ENCODE assay signal across 25 cellular contexts in genomic region chr7:36538126-36538525, GRCh38.
A peak's percentile ranks its signal among the peaks of the same experiment; 100 is the strongest.
DNase-seq lines count a peak whose midpoint lies in the region; ATAC-seq, FAIRE-seq and TF ChIP-seq lines count a peak whose summit lies in the region.
"Had no signal": no experiment of that assay in that cellular context is flagged by ENCODE, and none has a peak within 500 bp of the region (broad histone marks: within the 10 kb centered on the region; RNA-seq: fewer than 3 reads in every experiment).

No MANE protein-coding gene starts in this region.

- FAIRE-seq in GM12891 (lab: Jason Lieb, UNC), result no peak
- FAIRE-seq: A549, GM12878, GM18507, H1 had no signal

- DNase-seq in NCI-H226, result peak; percentile 16
- no peak for DNase-seq in immature natural killer cell
- DNase-seq in natural killer cell treated with Interleukin-12 subunit alpha and Interleukin-12 subunit beta and Interleukin-15 and Interleukin-18, amount 100 ng/mL, for 72 hours (ENCODE audit: low spot score), result no peak
- DNase-seq in stimulated activated effector memory CD8-positive, alpha-beta T cell treated with anti-CD3 and anti-CD28 coated beads, Interleukin-12 subunit alpha, Interleukin-12 subunit beta, amount 100 ng/mL, for 72 hours (ENCODE audit: low spot score in 2 of 2), result no peak
- DNase-seq in GM12891 (ENCODE audit: insufficient read length, low spot score), result no peak
- DNase-seq: 8988T; ACHN; AML-193; BE2C; Calu3; CD4-positive, alpha-beta T cell; COR-L47; DMS53; DMS79 treated with DMSO at 0.1 percent for 48 hours; GF-D8; GM23248; H7; HCEC 1CT had no signal

- no peak for TF ChIP-seq POLR2A in GM12891 (IDR thresholded peaks at IDR 0.05; ENCODE audit: low read depth, low read length)

- H3K4me1 Mint-ChIP-seq in immature natural killer cell, result peaks cover 0 to 1% of the 10 kb centered on the region in 2 donors
- peaks cover 0 to 8% of the 10 kb centered on the region in 2 donors for H3K4me1 Mint-ChIP-seq in natural killer cell treated with Interleukin-12 subunit alpha and Interleukin-12 subunit beta and Interleukin-15 and Interleukin-18, amount 100 ng/mL, for 72 hours (ENCODE audit: low read depth in 2 of 2)
- H3K4me1 Mint-ChIP-seq in stimulated activated effector memory CD8-positive, alpha-beta T cell treated with anti-CD3 and anti-CD28 coated beads, Interleukin-12 subunit alpha, Interleukin-12 subunit beta, amount 100 ng/mL, for 72 hours, result no peaks in the 10 kb centered on the region
- H3K4me1 Mint-ChIP-seq: CD14-positive monocyte had no signal

- no peaks in the 10 kb centered on the region for H3K9me3 Mint-ChIP-seq in immature natural killer cell
- H3K9me3 Mint-ChIP-seq in natural killer cell treated with Interleukin-12 subunit alpha and Interleukin-12 subunit beta and Interleukin-15 and Interleukin-18, amount 100 ng/mL, for 72 hours, result no peaks in the 10 kb centered on the region
- H3K9me3 Mint-ChIP-seq in stimulated activated effector memory CD8-positive, alpha-beta T cell treated with anti-CD3 and anti-CD28 coated beads, Interleukin-12 subunit alpha, Interleukin-12 subunit beta, amount 100 ng/mL, for 72 hours, result no peaks in the 10 kb centered on the region
- H3K9me3 Mint-ChIP-seq: CD4-positive, alpha-beta T cell had no signal

- no peak for ATAC-seq in natural killer cell treated with Interleukin-12 subunit alpha and Interleukin-12 subunit beta and Interleukin-15 and Interleukin-18, amount 100 ng/mL, for 72 hours
- ATAC-seq in stimulated activated effector memory CD8-positive, alpha-beta T cell treated with anti-CD3 and anti-CD28 coated beads, Interleukin-12 subunit alpha, Interleukin-12 subunit beta, amount 100 ng/mL, for 72 hours, result no peak
- no peak for ATAC-seq in activated CD4-positive, CD25-positive, alpha-beta regulatory T cell treated with anti-CD3 and anti-CD28 coated beads, Interleukin-2, amount 50 U/mL, for 24 hours
- ATAC-seq in GM19324 (IDR thresholded peaks at IDR 0.05; ENCODE audit: low FRiP score, unreplicated experiment), result no peak
- ATAC-seq: A549, GM12878 had no signal

- peak overlapping the region in 5 of 6 donors; percentile 10 to 89 (median 47) for H3K27ac Mint-ChIP-seq in immature natural killer cell
- peak overlapping the region; percentile 55 to 77 for H3K27ac Mint-ChIP-seq in natural killer cell treated with Interleukin-12 subunit alpha and Interleukin-12 subunit beta and Interleukin-15 and Interleukin-18, amount 100 ng/mL, for 72 hours
- peak overlapping the region; percentile 3 for H3K27ac Mint-ChIP-seq in stimulated activated effector memory CD8-positive, alpha-beta T cell treated with anti-CD3 and anti-CD28 coated beads, Interleukin-12 subunit alpha, Interleukin-12 subunit beta, amount 100 ng/mL, for 72 hours

- peaks cover 4 to 27% (median 7%) of the 10 kb centered on the region in 3 donors for H3K27me3 Mint-ChIP-seq in immature natural killer cell (ENCODE audit: low read depth in 3 of 3)
- H3K27me3 Mint-ChIP-seq in natural killer cell treated with Interleukin-12 subunit alpha and Interleukin-12 subunit beta and Interleukin-15 and Interleukin-18, amount 100 ng/mL, for 72 hours, result no peaks in the 10 kb centered on the region
- H3K27me3 Mint-ChIP-seq: CD4-positive, alpha-beta T cell had no signal

- H3K36me3 Mint-ChIP-seq in immature natural killer cell, result peaks cover 36 to 42% (median 38%) of the 10 kb centered on the region in 3 donors
- peaks cover 17% of the 10 kb centered on the region for H3K36me3 Mint-ChIP-seq in natural killer cell treated with Interleukin-12 subunit alpha and Interleukin-12 subunit beta and Interleukin-15 and Interleukin-18, amount 100 ng/mL, for 72 hours
- H3K36me3 Mint-ChIP-seq in stimulated activated effector memory CD8-positive, alpha-beta T cell treated with anti-CD3 and anti-CD28 coated beads, Interleukin-12 subunit alpha, Interleukin-12 subunit beta, amount 100 ng/mL, for 72 hours, result peaks cover 61% of the 10 kb centered on the region

- H3K4me3 Mint-ChIP-seq in immature natural killer cell, result no peak overlapping the region
- no peak overlapping the region for H3K4me3 Mint-ChIP-seq in natural killer cell treated with Interleukin-12 subunit alpha and Interleukin-12 subunit beta and Interleukin-15 and Interleukin-18, amount 100 ng/mL, for 72 hours
- no peak overlapping the region for H3K4me3 Mint-ChIP-seq in stimulated activated effector memory CD8-positive, alpha-beta T cell treated with anti-CD3 and anti-CD28 coated beads, Interleukin-12 subunit alpha, Interleukin-12 subunit beta, amount 100 ng/mL, for 72 hours
- H3K4me3 Mint-ChIP-seq: CD14-positive monocyte; CD4-positive, alpha-beta T cell had no signal

TF ChIP-seq in GM12891, 5 proteins besides CTCF, POLR2A, EP300 and RAD21:
- TF ChIP-seq TAF1 (IDR thresholded peaks at IDR 0.05; ENCODE audit: low read depth, low read length), result no peak
- TF ChIP-seq POU2F2 (IDR thresholded peaks at IDR 0.05; ENCODE audit: low read depth, low read length), result no peak
- TF ChIP-seq POLR2AphosphoS5 (IDR thresholded peaks at IDR 0.05; ENCODE audit: low read depth, low read length), result no peak
- TF ChIP-seq PAX5 (IDR thresholded peaks at IDR 0.05; ENCODE audit: insufficient read depth, low read length, severe bottlenecking), result no peak
- no peak for TF ChIP-seq SPI1 (IDR thresholded peaks at IDR 0.05; ENCODE audit: low read depth, low read length)

Comparison
In these comparisons a context has a peak if more than half of its experiments do, and no peak if none do; other contexts are left out.
1. H3K27ac Mint-ChIP-seq: peak in every context shown above with its lines; median percentile 66 in natural killer cell treated with Interleukin-12 subunit alpha and Interleukin-12 subunit beta and Interleukin-15 and Interleukin-18, amount 100 ng/mL, for 72 hours; 47 in immature natural killer cell; 3 in stimulated activated effector memory CD8-positive, alpha-beta T cell treated with anti-CD3 and anti-CD28 coated beads, Interleukin-12 subunit alpha, Interleukin-12 subunit beta, amount 100 ng/mL, for 72 hours.